In genomic region chr20:3304456-3304855, GRCh38 we compare ENCODE assay signal across 27 cellular contexts.
"Had no signal": no experiment of that assay in that cellular context is flagged by ENCODE, and none has a peak within 500 bp of the region (broad histone marks: within the 10 kb centered on the region; RNA-seq: fewer than 3 reads in every experiment).

No MANE protein-coding gene starts in this region.

- H3K9me3 Mint-ChIP-seq: memory B cell; naive thymus-derived CD8-positive, alpha-beta T cell; nephron; neural progenitor cell; stimulated activated memory B cell treated with anti-CD40 and anti-IgM and Interleukin-4, amounts not matched to agents 10 μg/mL and 1 μg/mL and 100 μg/mL, for 72 hours; stimulated activated naive CD8-positive, alpha-beta T cell treated with anti-CD3 and anti-CD28 coated beads, Interleukin-15, amount 100 ng/mL, for 72 hours; type B pancreatic cell had no signal

- H3K27ac Mint-ChIP-seq: memory B cell; nephron; neural progenitor cell; stimulated activated memory B cell treated with anti-CD40 and anti-IgM and Interleukin-4, amounts not matched to agents 10 μg/mL and 1 μg/mL and 100 μg/mL, for 72 hours; stimulated activated naive CD8-positive, alpha-beta T cell treated with anti-CD3 and anti-CD28 coated beads, Interleukin-15, amount 100 ng/mL, for 72 hours; type B pancreatic cell had no signal

- H3K4me2 ChIP-seq: hepatocyte, neural progenitor cell, smooth muscle cell had no signal

- H3K4me1 Mint-ChIP-seq: memory B cell; naive thymus-derived CD8-positive, alpha-beta T cell; nephron; neural progenitor cell; stimulated activated memory B cell treated with anti-CD40 and anti-IgM and Interleukin-4, amounts not matched to agents 10 μg/mL and 1 μg/mL and 100 μg/mL, for 72 hours; stimulated activated naive CD8-positive, alpha-beta T cell treated with anti-CD3 and anti-CD28 coated beads, Interleukin-15, amount 100 ng/mL, for 72 hours had no signal

- H3K4me3 ChIP-seq: hepatocyte, left ventricle myocardium inferior, lung, neural progenitor cell, sigmoid colon, smooth muscle cell, tibial nerve, uterus had no signal

- H2AFZ ChIP-seq: hepatocyte, neural progenitor cell, parathyroid adenoma had no signal

- H3K4me3 Mint-ChIP-seq: memory B cell; naive thymus-derived CD8-positive, alpha-beta T cell; nephron; neural progenitor cell; stimulated activated memory B cell treated with anti-CD40 and anti-IgM and Interleukin-4, amounts not matched to agents 10 μg/mL and 1 μg/mL and 100 μg/mL, for 72 hours; stimulated activated naive CD8-positive, alpha-beta T cell treated with anti-CD3 and anti-CD28 coated beads, Interleukin-15, amount 100 ng/mL, for 72 hours; type B pancreatic cell had no signal

- H3K9me3 ChIP-seq: left ventricle myocardium inferior, neutrophil, sigmoid colon, tibial nerve, uterus had no signal

- H3K27me3 Mint-ChIP-seq: memory B cell; naive thymus-derived CD8-positive, alpha-beta T cell; stimulated activated memory B cell treated with anti-CD40 and anti-IgM and Interleukin-4, amounts not matched to agents 10 μg/mL and 1 μg/mL and 100 μg/mL, for 72 hours; stimulated activated naive CD8-positive, alpha-beta T cell treated with anti-CD3 and anti-CD28 coated beads, Interleukin-15, amount 100 ng/mL, for 72 hours; type B pancreatic cell had no signal

- H3K9ac ChIP-seq: neural progenitor cell, parathyroid adenoma had no signal

- H3K27ac ChIP-seq: hepatocyte, left ventricle myocardium inferior, neural progenitor cell, neutrophil, parathyroid adenoma, sigmoid colon, uterus had no signal

- H3K27me3 ChIP-seq: hepatocyte, neural progenitor cell, neutrophil, sigmoid colon, tibial nerve, uterus had no signal

- H3K36me3 ChIP-seq: neutrophil, uterus had no signal

- ATAC-seq: naive thymus-derived CD8-positive, alpha-beta T cell; right cardiac atrium; stimulated activated memory B cell treated with anti-CD40 and anti-IgM and Interleukin-4, amounts not matched to agents 10 μg/mL and 1 μg/mL and 100 μg/mL, for 72 hours; stimulated activated naive CD8-positive, alpha-beta T cell treated with anti-CD3 and anti-CD28 coated beads, Interleukin-15, amount 100 ng/mL, for 72 hours had no signal

- DNase-seq: islet precursor cell; left ventricle myocardium inferior; midbrain; naive thymus-derived CD8-positive, alpha-beta T cell; occipital lobe; retina; right cardiac atrium; sigmoid colon; stimulated activated CD4-positive, alpha-beta T cell treated with anti-CD3 and anti-CD28 coated beads, Interleukin-1b, Interleukin-23, amount 100 ng/mL, for 48 hours; stimulated activated CD4-positive, alpha-beta T cell treated with anti-CD3 and anti-CD28 coated beads, Interleukin-2, amount 100 ng/mL, for 48 hours; stimulated activated CD4-positive, alpha-beta T cell treated with anti-CD3 and anti-CD28 coated beads, Interleukin-4, amount 100 ng/mL, for 4 hours; stimulated activated CD8-positive, alpha-beta memory T cell treated with anti-CD3 and anti-CD28 coated beads, Interleukin-4, amount 100 ng/mL, for 48 hours; stimulated activated naive CD4-positive, alpha-beta T cell treated with Interleukin-2 at 50 U/mL for 16 hours; stimulated activated naive CD8-positive, alpha-beta T cell treated with anti-CD3 and anti-CD28 coated beads, Interleukin-15, amount 100 ng/mL, for 72 hours; substantia nigra; uterus had no signal

- H3K79me2 ChIP-seq: hepatocyte, parathyroid adenoma had no signal

- H3K4me1 ChIP-seq: neural progenitor cell, parathyroid adenoma, sigmoid colon, tibial nerve, uterus had no signal
